In genomic region chr4:37826282-37827029, GRCh38 we compare ENCODE assay signal across 1 cellular context.
TF ChIP-seq lines count a peak whose summit lies in the region.

PGM2 (plus strand) TSS chr4:37826686; CDS start chr4:37826733, 47 bp downstream.

TF ChIP-seq in HepG2, 621 proteins besides CTCF, POLR2A, EP300 and RAD21 (continued from another document and continues in another):
- TF ChIP-seq BRF2 (CRISPR knock-in tag; IDR thresholded peaks at IDR 0.05) (no peak; the same call in 1 of the 2 replicates), GTF2F1 (IDR thresholded peaks at IDR 0.05; ENCODE audit: low read length) (no peak), ZFP36 (IDR thresholded peaks at IDR 0.05; ENCODE audit: borderline replicate concordance, low read depth, low read length, partially characterized antibody) (no peak), ZNF619 (CRISPR knock-in tag; IDR thresholded peaks at IDR 0.05) (peak; percentile 44; the same call in 1 of the 2 replicates), ZNF850 (CRISPR knock-in tag; conservative IDR thresholded peaks at IDR 0.05) (no peak), TBL1XR1 (IDR thresholded peaks at IDR 0.05; ENCODE audit: borderline replicate concordance, low read length, partially characterized antibody) (no peak), BCL6 (CRISPR knock-in tag; IDR thresholded peaks at IDR 0.05) (peak; percentile 21; the same call in 1 of the 2 replicates), ZNF431 (CRISPR knock-in tag; IDR thresholded peaks at IDR 0.05; ENCODE audit: borderline replicate concordance, low read depth) (no peak; the same call in 1 of the 2 replicates), RBFOX2 (IDR thresholded peaks at IDR 0.05; ENCODE audit: low read depth, low read length) (peak; percentile 89), ZNF614 (CRISPR knock-in tag; IDR thresholded peaks at IDR 0.05; ENCODE audit: borderline replicate concordance) (no peak), ZNF678 (CRISPR knock-in tag; IDR thresholded peaks at IDR 0.05) (peak; percentile 76; the same call in 1 of the 2 replicates), ZNF367 (CRISPR knock-in tag; IDR thresholded peaks at IDR 0.05; ENCODE audit: borderline replicate concordance) (peak; percentile 90; the same call in 1 of the 2 replicates), TEAD3 (CRISPR knock-in tag; optimal IDR thresholded peaks at IDR 0.05; ENCODE audit: borderline replicate concordance) (peak; percentile 7), ZBTB10 (CRISPR knock-in tag; IDR thresholded peaks at IDR 0.05; ENCODE audit: borderline replicate concordance) (no peak), ETS1 (CRISPR knock-in tag; IDR thresholded peaks at IDR 0.05) (no peak), DDIT3 (CRISPR knock-in tag; IDR thresholded peaks at IDR 0.05) (no peak), RARA (CRISPR knock-in tag; IDR thresholded peaks at IDR 0.05) (0 out of 2 replicates have a peak, but pooled peaks have one; percentile 11), PAF1 (CRISPR knock-in tag; IDR thresholded peaks at IDR 0.05) (no peak), POGZ (CRISPR knock-in tag; IDR thresholded peaks at IDR 0.05) (peak; percentile 70), KDM5A (IDR thresholded peaks at IDR 0.05; ENCODE audit: borderline replicate concordance, low read length) (no peak), TMF1 (CRISPR knock-in tag; IDR thresholded peaks at IDR 0.05; ENCODE audit: low read depth) (no peak), E2F5 (CRISPR knock-in tag; conservative IDR thresholded peaks at IDR 0.05) (no peak), ZNF225 (CRISPR knock-in tag; IDR thresholded peaks at IDR 0.05) (peak; percentile 47; the same call in 1 of the 2 replicates), HMG20A (CRISPR knock-in tag; IDR thresholded peaks at IDR 0.05; ENCODE audit: borderline replicate concordance) (no peak), TEF (CRISPR knock-in tag; IDR thresholded peaks at IDR 0.05) (no peak), ZNF10 (CRISPR knock-in tag; IDR thresholded peaks at IDR 0.05; ENCODE audit: borderline replicate concordance, low read depth) (no peak), CAMTA2 (CRISPR knock-in tag; IDR thresholded peaks at IDR 0.05; ENCODE audit: borderline replicate concordance) (0 out of 2 replicates have a peak, but pooled peaks have one; percentile 79), HCFC1 (IDR thresholded peaks at IDR 0.05; ENCODE audit: low read depth, low read length) (no peak), ATF6 (CRISPR knock-in tag; conservative IDR thresholded peaks at IDR 0.05) (no peak), ZFP41 (CRISPR knock-in tag; IDR thresholded peaks at IDR 0.05; ENCODE audit: borderline replicate concordance) (peak; percentile 94), ZNF253 (CRISPR knock-in tag; IDR thresholded peaks at IDR 0.05; ENCODE audit: borderline replicate concordance) (no peak), TERF1 (CRISPR knock-in tag; IDR thresholded peaks at IDR 0.05) (no peak), NFYB (CRISPR knock-in tag; IDR thresholded peaks at IDR 0.05) (peak; percentile 55; the same call in 1 of the 2 replicates), ZNF703 (CRISPR knock-in tag; IDR thresholded peaks at IDR 0.05; ENCODE audit: borderline replicate concordance) (peak; percentile 8; the same call in 1 of the 2 replicates), ZNF136 (CRISPR knock-in tag; IDR thresholded peaks at IDR 0.05; ENCODE audit: low read depth) (no peak), ATF7-NPFF (CRISPR knock-in tag; IDR thresholded peaks at IDR 0.05; ENCODE audit: low read depth) (peak; percentile 66), KDM2A (CRISPR knock-in tag; IDR thresholded peaks at IDR 0.05; ENCODE audit: borderline replicate concordance, low read depth) (peak; percentile 69), ZNF737 (CRISPR knock-in tag; IDR thresholded peaks at IDR 0.05; ENCODE audit: borderline replicate concordance) (no peak), IRX3 (CRISPR knock-in tag; IDR thresholded peaks at IDR 0.05; ENCODE audit: borderline replicate concordance, low read depth) (peak; percentile 71; the same call in 1 of the 2 replicates), SAP130 (CRISPR knock-in tag; IDR thresholded peaks at IDR 0.05; ENCODE audit: low read depth) (peak; percentile 94), GZF1 (CRISPR knock-in tag; IDR thresholded peaks at IDR 0.05) (0 out of 2 replicates have a peak, but pooled peaks have one; percentile 57), HNRNPK (IDR thresholded peaks at IDR 0.05; ENCODE audit: low read depth, low read length, poor library complexity, severe bottlenecking) (peak; percentile 94), SMC3 (IDR thresholded peaks at IDR 0.05; ENCODE audit: low read length) (no peak), ZBTB46 (CRISPR knock-in tag; IDR thresholded peaks at IDR 0.05; ENCODE audit: borderline replicate concordance) (peak; percentile 75; the same call in 1 of the 2 replicates), ZNF629 (CRISPR knock-in tag; conservative IDR thresholded peaks at IDR 0.05) (no peak), SRSF1 (optimal IDR thresholded peaks at IDR 0.05; ENCODE audit: low read depth, low read length) (no peak), CCAR2 (optimal IDR thresholded peaks at IDR 0.05; ENCODE audit: low read depth, low read length) (no peak), ZNF230 (CRISPR knock-in tag; IDR thresholded peaks at IDR 0.05) (peak; percentile 71; the same call in 1 of the 2 replicates), ATF5 (CRISPR knock-in tag; IDR thresholded peaks at IDR 0.05; ENCODE audit: low read depth) (no peak), ZNF337 (CRISPR knock-in tag; IDR thresholded peaks at IDR 0.05; ENCODE audit: borderline replicate concordance, low read depth) (peak; percentile 49; the same call in 1 of the 2 replicates), TAF1 (CRISPR knock-in tag; IDR thresholded peaks at IDR 0.05) (peak; percentile 93), MTF2 (CRISPR knock-in tag; IDR thresholded peaks at IDR 0.05; ENCODE audit: borderline replicate concordance) (no peak), ZNF580 (CRISPR knock-in tag; IDR thresholded peaks at IDR 0.05; ENCODE audit: borderline replicate concordance, low read depth) (no peak; the same call in 1 of the 2 replicates), CSRNP1 (CRISPR knock-in tag; IDR thresholded peaks at IDR 0.05) (peak; percentile 80; the same call in 1 of the 2 replicates), NAIF1 (CRISPR knock-in tag; IDR thresholded peaks at IDR 0.05; ENCODE audit: borderline replicate concordance) (no peak; the same call in 1 of the 2 replicates)
